ENCODE assay signal across 28 cellular contexts in the genomic region with DNA sequence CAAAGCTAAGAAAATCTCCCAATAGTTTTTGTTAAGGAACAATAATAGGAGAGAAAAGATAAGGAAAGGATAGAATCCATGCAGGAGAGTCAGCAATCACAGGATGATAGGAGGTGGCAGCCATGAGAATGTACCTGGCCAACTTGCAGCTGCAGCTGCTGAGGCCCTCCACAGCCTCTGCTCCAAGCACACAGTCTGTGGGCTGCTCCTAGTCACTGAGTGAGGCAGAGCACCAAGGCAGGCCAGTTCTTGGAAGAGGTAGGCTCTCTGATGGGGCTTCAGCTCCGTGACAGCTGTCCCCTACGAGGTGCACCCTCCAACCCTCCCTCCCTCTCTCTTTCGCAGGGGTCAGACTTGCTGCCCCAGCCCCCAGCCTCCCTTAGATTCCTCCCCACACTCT. TPM values are rescaled to one million over a fixed set of nuclear protein-coding genes. Genes with fewer than 3 reads are reported as not detected.
DNase-seq lines count a peak whose midpoint lies in the region; ATAC-seq lines count a peak whose summit lies in the region.
"Had no signal": no experiment of that assay in that cellular context is flagged by ENCODE, and none has a peak within 500 bp of the region (broad histone marks: within the 10 kb centered on the region; RNA-seq: fewer than 3 reads in every experiment).

No MANE protein-coding gene starts in this region.

- peak overlapping the region; percentile 44; the same call in 1 of the 2 replicates for H3K4me3 ChIP-seq in iPS-20b (ENCODE audit: low read length)
- no peak overlapping the region for H3K4me3 ChIP-seq in trophoblast cell (ENCODE audit: low read depth, low read length)
- H3K4me3 ChIP-seq: GM12878, PC-9, SJSA1 had no signal

- H3K4me3 Mint-ChIP-seq in activated naive CD4-positive, alpha-beta T cell treated with anti-CD3 and anti-CD28 coated beads, Interleukin-2, amount 10 ng/mL, durations not matched to agents 7 days and 5 days, result no peak overlapping the region
- H3K4me3 Mint-ChIP-seq: CD4-positive, alpha-beta memory T cell; T-cell had no signal

- H3K79me1 ChIP-seq in trophoblast cell (ENCODE audit: low read length), result no peaks in the 10 kb centered on the region

- no peak overlapping the region for H4K8ac ChIP-seq in trophoblast cell (ENCODE audit: low read depth, low read length)

- H3K27ac ChIP-seq in iPS-20b (ENCODE audit: low read length) (no peak overlapping the region), trophoblast cell (ENCODE audit: low read depth, low read length) (no peak overlapping the region)
- H3K27ac ChIP-seq: PC-9, SJSA1 had no signal

- no peak overlapping the region for H3K4me2 ChIP-seq in trophoblast cell (ENCODE audit: low read length)
- H3K4me2 ChIP-seq: PC-9 had no signal

- no peak overlapping the region for H4K91ac ChIP-seq in trophoblast cell (ENCODE audit: low read depth, low read length)

- H3K36me3 ChIP-seq in iPS-20b (ENCODE audit: insufficient read depth, low read depth, low read length), result no peaks in the 10 kb centered on the region
- H3K36me3 ChIP-seq in trophoblast cell (ENCODE audit: control insufficient read depth in 1 of 2, insufficient read depth in 2 of 2, low read length in 2 of 2), result no peaks in the 10 kb centered on the region
- H3K36me3 ChIP-seq: SJSA1 had no signal

- H3K4ac ChIP-seq in trophoblast cell (ENCODE audit: low read depth, low read length), result no peak overlapping the region

- no peak overlapping the region for H3K9ac ChIP-seq in iPS-20b (ENCODE audit: low read depth, low read length)
- H3K9ac ChIP-seq in trophoblast cell (ENCODE audit: low read length), result peak overlapping the region; percentile 15

- no peak overlapping the region for H2AK5ac ChIP-seq in trophoblast cell (ENCODE audit: low read length)

- H3K36me3 Mint-ChIP-seq in activated naive CD4-positive, alpha-beta T cell treated with anti-CD3 and anti-CD28 coated beads, Interleukin-2, amount 10 ng/mL, durations not matched to agents 7 days and 5 days, result no peaks in the 10 kb centered on the region
- no peaks in the 10 kb centered on the region for H3K36me3 Mint-ChIP-seq in activated naive CD4-positive, alpha-beta T cell treated with anti-CD3 and anti-CD28 coated beads, Interleukin-2, amount 50 U/mL, for 72 hours
- H3K36me3 Mint-ChIP-seq: CD4-positive, alpha-beta memory T cell; T-cell had no signal

- no peaks in the 10 kb centered on the region for H3K4me1 Mint-ChIP-seq in activated naive CD4-positive, alpha-beta T cell treated with anti-CD3 and anti-CD28 coated beads, Interleukin-2, amount 10 ng/mL, durations not matched to agents 7 days and 5 days
- H3K4me1 Mint-ChIP-seq: CD4-positive, alpha-beta memory T cell had no signal

- no peak overlapping the region for H2BK120ac ChIP-seq in trophoblast cell (ENCODE audit: insufficient read depth, low read length, poor library complexity)

- H3K27ac Mint-ChIP-seq in activated naive CD4-positive, alpha-beta T cell treated with anti-CD3 and anti-CD28 coated beads, Interleukin-2, amount 10 ng/mL, durations not matched to agents 7 days and 5 days, result no peak overlapping the region
- H3K27ac Mint-ChIP-seq in activated naive CD4-positive, alpha-beta T cell treated with anti-CD3 and anti-CD28 coated beads, Interleukin-2, amount 50 U/mL, for 72 hours, result no peak overlapping the region
- H3K27ac Mint-ChIP-seq: CD4-positive, alpha-beta memory T cell; T-cell had no signal

- H2BK5ac ChIP-seq in trophoblast cell (ENCODE audit: low read depth, low read length, poor library complexity), result no peak overlapping the region

- no peak overlapping the region for H4K12ac ChIP-seq in trophoblast cell (ENCODE audit: low read depth, low read length)

- no CpG with 5 or more reads among the region's 3 CpGs for WGBS in trophoblast cell (ENCODE audit: extremely low coverage, insufficient coverage, insufficient read length)

- no peak overlapping the region for H2AFZ ChIP-seq in trophoblast cell (ENCODE audit: insufficient read depth, low read length, poor library complexity)
- H2AFZ ChIP-seq: PC-9 had no signal

- H2BK12ac ChIP-seq in trophoblast cell (ENCODE audit: low read length), result no peak overlapping the region

- no peak overlapping the region for H3K14ac ChIP-seq in trophoblast cell (ENCODE audit: low read length)

- no peak overlapping the region for H3K23ac ChIP-seq in trophoblast cell (ENCODE audit: low read length)

- peaks cover 27% of the 10 kb centered on the region for H3K4me1 ChIP-seq in iPS-20b (ENCODE audit: insufficient read depth, low read length)
- no peaks in the 10 kb centered on the region for H3K4me1 ChIP-seq in trophoblast cell (ENCODE audit: control insufficient read depth in 1 of 2, insufficient read depth in 2 of 2, low read length in 2 of 2)
- H3K4me1 ChIP-seq: SJSA1 had no signal

- H3K9me3 Mint-ChIP-seq in activated naive CD4-positive, alpha-beta T cell treated with anti-CD3 and anti-CD28 coated beads, Interleukin-2, amount 10 ng/mL, durations not matched to agents 7 days and 5 days, result no peaks in the 10 kb centered on the region
- no peaks in the 10 kb centered on the region for H3K9me3 Mint-ChIP-seq in activated naive CD4-positive, alpha-beta T cell treated with anti-CD3 and anti-CD28 coated beads, Interleukin-2, amount 50 U/mL, for 72 hours
- H3K9me3 Mint-ChIP-seq: CD4-positive, alpha-beta memory T cell; T-cell had no signal

- DNase-seq in activated naive CD4-positive, alpha-beta T cell treated with anti-CD3 and anti-CD28 coated beads, Interleukin-2, amount 10 ng/mL, durations not matched to agents 7 days and 5 days, result peak; percentile 7
- no peak for DNase-seq in activated naive CD4-positive, alpha-beta T cell treated with anti-CD3 and anti-CD28 coated beads, Interleukin-2, amount 50 U/mL, for 72 hours (ENCODE audit: low spot score in 2 of 2)
- peak; percentile 40 for DNase-seq in SW480 (ENCODE audit: low spot score)
- DNase-seq in trophoblast cell, result no peak
- no peak for DNase-seq in NCI-H446 treated with DMSO at 0.1 percent for 48 hours (lab: John Stamatoyannopoulos, UW)
- DNase-seq: AML-193; C1 segment of cervical spinal cord; CD4-positive, alpha-beta memory T cell; COR-L47; EL; GDM1; NCI-H1048; NCI-H1417; NCI-H1694; NCI-H2029 treated with DMSO at 0.1 percent for 48 hours; NCI-H2171; NCI-H226; NCI-H510A treated with DMSO at 0.1 percent for 48 hours; NK-92 treated with Interleukin-12 subunit alpha and Interleukin-12 subunit beta, amount 100 ng/mL, for 24 hours; PC-9; T-cell had no signal

- H3K79me2 ChIP-seq in trophoblast cell (ENCODE audit: control insufficient read depth, insufficient read depth, low read length, poor library complexity), result no peaks in the 10 kb centered on the region

- peaks cover 59% of the 10 kb centered on the region for H3K27me3 Mint-ChIP-seq in activated naive CD4-positive, alpha-beta T cell treated with anti-CD3 and anti-CD28 coated beads, Interleukin-2, amount 10 ng/mL, durations not matched to agents 7 days and 5 days
- H3K27me3 Mint-ChIP-seq: CD4-positive, alpha-beta memory T cell had no signal

- no peak overlapping the region for H3K18ac ChIP-seq in trophoblast cell (ENCODE audit: low read length)

- peaks cover 59% of the 10 kb centered on the region for H3K27me3 ChIP-seq in iPS-20b (ENCODE audit: insufficient read depth, low read length)
- H3K27me3 ChIP-seq in trophoblast cell (ENCODE audit: insufficient read depth, low read length), result no peaks in the 10 kb centered on the region
- H3K27me3 ChIP-seq: SJSA1 had no signal

- no peak for ATAC-seq in activated naive CD4-positive, alpha-beta T cell treated with anti-CD3 and anti-CD28 coated beads, Interleukin-2, amount 50 U/mL, for 72 hours
- ATAC-seq in HG02884 (IDR thresholded peaks at IDR 0.05; ENCODE audit: unreplicated experiment) (no peak), HG02981 (IDR thresholded peaks at IDR 0.05; ENCODE audit: unreplicated experiment) (no peak)
- ATAC-seq: GM12878, Right ventricle myocardium inferior, T-cell had no signal

- CTCF ChIA-PET in activated naive CD4-positive, alpha-beta T cell treated with anti-CD3 and anti-CD28 coated beads, Interleukin-2, amount 10 ng/mL, durations not matched to agents 7 days and 5 days (lab: Charles Lee), result interaction anchor here (0.9 to 1.2 kb wide), 2 partner anchors 12 to 85 kb away, joined by 3 to 4 read pairs; no protein-coding TSS in a partner anchor

- H3K9me3 ChIP-seq in iPS-20b (ENCODE audit: insufficient read depth, low read depth, low read length) (no peaks in the 10 kb centered on the region), trophoblast cell (ENCODE audit: insufficient read depth, low read depth, low read length) (peaks cover 4% of the 10 kb centered on the region)
- H3K9me3 ChIP-seq: SJSA1 had no signal

RNA-seq across cellular contexts. Expression of a gene that starts 5.5 kb away (rescaled TPM):
- not detected for total RNA-seq in activated naive CD4-positive, alpha-beta T cell treated with anti-CD3 and anti-CD28 coated beads, Interleukin-2, amount 50 U/mL, for 72 hours
- polyA plus RNA-seq in trophoblast cell (2013), result not detected in 2 replicates
- total RNA-seq: GM12878, PC-9, Right ventricle myocardium inferior, RPMI7951, SJSA1, T-cell had no signal
- polyA plus RNA-seq: GM12878 had no signal

RNA-seq across cellular contexts. Expression of a gene that starts 18.6 kb away (rescaled TPM):
- total RNA-seq in activated naive CD4-positive, alpha-beta T cell treated with anti-CD3 and anti-CD28 coated beads, Interleukin-2, amount 50 U/mL, for 72 hours, result not detected
- polyA plus RNA-seq in trophoblast cell (2013), result 0.10 TPM in 2 replicates
- total RNA-seq: GM12878, SJSA1 had no signal
- polyA plus RNA-seq: CD4-positive, alpha-beta memory T cell had no signal

Comparison
In these comparisons a context has a peak if more than half of its experiments do, and no peak if none do; other contexts are left out.
1. DNase-seq: peak in activated naive CD4-positive, alpha-beta T cell treated with anti-CD3 and anti-CD28 coated beads, Interleukin-2, amount 10 ng/mL, durations not matched to agents 7 days and 5 days (single experiment) and SW480 (single experiment); none in activated naive CD4-positive, alpha-beta T cell treated with anti-CD3 and anti-CD28 coated beads, Interleukin-2, amount 50 U/mL, for 72 hours (0 of 2), trophoblast cell (0 of 2) and NCI-H446 treated with DMSO at 0.1 percent for 48 hours (single experiment).